ENCODE assay signal across 12 cellular contexts in the genomic region with DNA sequence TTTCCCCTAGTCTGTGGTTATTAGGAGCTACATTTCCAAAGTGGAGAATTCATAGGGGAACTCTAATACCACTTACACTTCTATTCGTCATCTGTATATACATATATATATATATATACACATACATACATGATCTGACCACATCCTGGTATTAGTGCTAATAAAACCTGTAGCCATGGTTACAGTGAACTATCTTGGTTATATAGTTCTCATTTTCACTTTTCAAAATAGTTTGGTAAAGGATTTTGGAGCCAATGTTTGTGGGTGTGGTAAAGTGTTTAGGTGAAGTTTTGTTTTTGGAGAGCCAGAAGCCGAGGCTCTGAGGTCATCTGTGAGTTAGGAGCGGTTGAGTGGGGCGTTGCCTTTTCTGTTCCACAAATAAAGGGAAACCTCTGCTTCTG. TPM values are rescaled to one million over a fixed set of nuclear protein-coding genes. Genes with fewer than 3 reads are reported as not detected.
DNase-seq lines count a peak whose midpoint lies in the region; ATAC-seq, FAIRE-seq and TF ChIP-seq lines count a peak whose summit lies in the region.
"Had no signal": no experiment of that assay in that cellular context is flagged by ENCODE, and none has a peak within 500 bp of the region (broad histone marks: within the 10 kb centered on the region; RNA-seq: fewer than 3 reads in every experiment).

No MANE protein-coding gene starts in this region.

- H3K27ac Mint-ChIP-seq in natural killer cell, result peak overlapping the region in 1 of 2 donors; percentile 23

- H3K27ac ChIP-seq in dorsolateral prefrontal cortex, result no peak overlapping the region
- H3K27ac ChIP-seq: heart left ventricle, right lobe of liver had no signal

- H3K4me3 ChIP-seq in fibroblast of villous mesenchyme (ENCODE audit: low read depth, low read length) (no peak overlapping the region), dorsolateral prefrontal cortex (no peak overlapping the region)
- H3K4me3 ChIP-seq: heart left ventricle, right lobe of liver had no signal

- DNase-seq in fibroblast of villous mesenchyme (ENCODE audit: low read depth) (peak; percentile 36), mucosa of gallbladder (ENCODE audit: low spot score) (no peak), dorsolateral prefrontal cortex (no peak), natural killer cell (no peak), D721Med (ENCODE audit: insufficient read length, low spot score) (no peak)
- DNase-seq: heart left ventricle, NCI-H2171 treated with DMSO at 0.1 percent for 48 hours, right lobe of liver had no signal

- H3K27me3 ChIP-seq in dorsolateral prefrontal cortex, result no peaks in the 10 kb centered on the region
- H3K27me3 ChIP-seq: heart left ventricle, right lobe of liver had no signal

- no peak for FAIRE-seq in D721Med (lab: Jason Lieb, UNC)

- no peaks in the 10 kb centered on the region for H3K9me3 Mint-ChIP-seq in natural killer cell

- no peaks in the 10 kb centered on the region for H3K27me3 Mint-ChIP-seq in natural killer cell (ENCODE audit: low read depth in 2 of 2)
- H3K27me3 Mint-ChIP-seq: activated naive CD8-positive, alpha-beta T cell had no signal

- H3K36me3 Mint-ChIP-seq in natural killer cell, result peaks cover 9% of the 10 kb centered on the region

- ATAC-seq in GM18870 (IDR thresholded peaks at IDR 0.05; ENCODE audit: unreplicated experiment), result peak; percentile 65
- ATAC-seq in GM21576 (IDR thresholded peaks at IDR 0.05; ENCODE audit: unreplicated experiment), result peak; percentile 77
- ATAC-seq in HG03342 (IDR thresholded peaks at IDR 0.05; ENCODE audit: unreplicated experiment), result peak; percentile 88
- ATAC-seq in natural killer cell, result no peak
- ATAC-seq: heart left ventricle, right lobe of liver had no signal

- intact Hi-C loops in dorsolateral prefrontal cortex (cut with DNase I) (no loop called here), natural killer cell (cut with micrococcal nuclease) (no loop called here)

- peaks cover 42% of the 10 kb centered on the region in 2 donors for H3K4me1 Mint-ChIP-seq in natural killer cell

- TF ChIP-seq CTCF in fibroblast of villous mesenchyme (IDR thresholded peaks at IDR 0.05; ENCODE audit: insufficient read depth, low read depth, low read length) (no peak), dorsolateral prefrontal cortex (IDR thresholded peaks at IDR 0.05 in 54 of 56, conservative IDR thresholded peaks at IDR 0.05 in 2 of 56; ENCODE audit: low read depth in 1 of 56, partially characterized antibody in 56 of 56) (no peak), natural killer cell (IDR thresholded peaks at IDR 0.05) (no peak), D721Med (IDR thresholded peaks at IDR 0.05; ENCODE audit: insufficient read depth, missing control alignments) (no peak)

- no peak overlapping the region for H3K4me3 Mint-ChIP-seq in natural killer cell
- H3K4me3 Mint-ChIP-seq: activated naive CD8-positive, alpha-beta T cell had no signal

RNA-seq across cellular contexts. Expression of gene KIAA0040, which starts 17.9 kb away (rescaled TPM):
- total RNA-seq in fibroblast of villous mesenchyme (under 0.01 and 0.64 TPM in 2 replicates), mucosa of gallbladder (16.1 TPM), dorsolateral prefrontal cortex (10 to 100 TPM in 8 of 120 experiments, 1 to 10 TPM in 112; 1.1 to 41.1 (median 4.4) TPM), natural killer cell (10 to 100 TPM; 18.0 to 21.2 (median 19.4) TPM)

Comparison
In these comparisons a context has a peak if more than half of its experiments do, and no peak if none do; other contexts are left out.
1. ATAC-seq: peak in GM18870 (single experiment), GM21576 (single experiment) and HG03342 (single experiment); none in natural killer cell (0 of 3).